In the genomic region with DNA sequence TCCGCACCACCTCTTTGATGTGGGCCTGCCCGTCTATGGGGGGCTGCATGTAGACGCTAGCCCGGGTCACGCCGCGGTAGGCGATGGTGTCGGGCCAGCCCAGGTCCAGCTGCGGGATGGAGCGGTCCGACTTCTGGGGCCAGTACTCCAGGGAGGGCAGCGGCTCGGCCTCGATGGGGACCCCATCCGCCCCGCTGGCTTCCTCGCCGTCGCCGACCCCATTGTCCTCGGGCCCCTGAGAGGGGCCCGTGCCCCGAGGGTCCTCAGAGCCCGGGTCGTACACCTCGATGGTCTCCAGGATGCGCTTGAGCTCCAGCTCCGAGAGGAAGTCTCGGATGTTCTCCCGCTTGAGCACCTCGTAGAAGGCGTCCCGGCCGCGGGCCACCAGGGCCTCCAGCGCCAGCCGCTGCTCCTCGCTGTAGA, we compare ENCODE assay signal across 8 cellular contexts. TPM values are rescaled to one million over a fixed set of nuclear protein-coding genes. Genes with fewer than 3 reads are reported as not detected.
DNase-seq lines count a peak whose midpoint lies in the region; ATAC-seq and TF ChIP-seq lines count a peak whose summit lies in the region.

No MANE protein-coding gene starts in this region.

- no peak for DNase-seq in CD8-positive, alpha-beta T cell
- DNase-seq in PC-9, result no peak
- no peak for DNase-seq in epithelial cell of prostate (ENCODE audit: low read depth, low spot score)
- DNase-seq in ovary, result no peak
- DNase-seq in stimulated activated CD4-positive, alpha-beta T cell treated with anti-CD3 and anti-CD28 coated beads, Interleukin-4, amount 100 ng/mL, for 1 hour, result no peak
- DNase-seq in activated gamma-delta T cell treated with Interleukin-2 at 50 U/mL for 16 hours, result no peak

- H3K36me3 Mint-ChIP-seq in CD8-positive, alpha-beta T cell, result peaks cover 4% of the 10 kb centered on the region

- POLR2A ChIA-PET in CD8-positive, alpha-beta T cell (lab: Charles Lee), result interaction anchor here (1.4 to 1.5 kb wide), 2 partner anchors 9 to 11 kb away, joined by 4 to 5 read pairs; no protein-coding TSS in a partner anchor
- POLR2A ChIA-PET in PC-9 (lab: Charles Lee; ENCODE audit: unreplicated experiment), result interaction anchor here (0.6 to 1.0 kb wide), 3 partner anchors 34 to 146 kb away, joined by 3 to 9 read pairs (median 5); no protein-coding TSS in a partner anchor

- peaks cover 51% of the 10 kb centered on the region for H3K79me2 ChIP-seq in PC-9 (ENCODE audit: low read depth)

- H3F3A ChIP-seq in PC-9 (ENCODE audit: insufficient read depth, low read depth), result peaks cover 20% of the 10 kb centered on the region; the same call in 1 of the 2 replicates

- peak overlapping the region; percentile 49 for H3K27ac Mint-ChIP-seq in CD8-positive, alpha-beta T cell

- H3K4me3 ChIP-seq in CD8-positive, alpha-beta T cell (ENCODE audit: low read depth, low read length), result peak overlapping the region; percentile 55
- H3K4me3 ChIP-seq in PC-9 (peak overlapping the region; percentile 88), ovary (peak overlapping the region; percentile 64)

- H3K4me1 Mint-ChIP-seq in CD8-positive, alpha-beta T cell (ENCODE audit: low read depth), result peaks cover 30% of the 10 kb centered on the region

- no peak for TF ChIP-seq EP300 in ovary (IDR thresholded peaks at IDR 0.05)

- H3K27me3 Mint-ChIP-seq in CD8-positive, alpha-beta T cell (ENCODE audit: low read depth), result no peaks in the 10 kb centered on the region

- CTCF ChIA-PET in CD8-positive, alpha-beta T cell (lab: Charles Lee), result interaction anchor here (0.6 kb wide), 1 partner anchor 42 kb away, joined by 3 read pairs; no protein-coding TSS in a partner anchor
- CTCF ChIA-PET in PC-9 (lab: Charles Lee), result no interaction called here

- intact Hi-C loops in CD8-positive, alpha-beta T cell (cut with DNase I, micrococcal nuclease), result no loop called here
- intact Hi-C loops in PC-9 (cut with micrococcal nuclease; ENCODE audit: unreplicated experiment) (loop anchor here (5.0 kb wide), 1 partner anchor 146 kb away; a partner anchor contains a TSS), ovary (cut with DNase I) (no loop called here)

- no peak overlapping the region; the same call in 1 of the 2 replicates for H2AFZ ChIP-seq in PC-9

- no peaks in the 10 kb centered on the region for H3K36me3 ChIP-seq in CD8-positive, alpha-beta T cell (ENCODE audit: insufficient read depth, low read length)
- peaks cover 20% of the 10 kb centered on the region; the same call in 1 of the 2 replicates for H3K36me3 ChIP-seq in PC-9 (ENCODE audit: low read depth)
- H3K36me3 ChIP-seq in ovary, result no peaks in the 10 kb centered on the region

- no TSS peak for BruUV-seq in PC-9 (replicated peaks; lab: Mats Ljungman, UMichigan)

- H4K20me1 ChIP-seq in PC-9 (ENCODE audit: insufficient read depth), result peaks cover 53% of the 10 kb centered on the region

- H3K4me2 ChIP-seq in PC-9, result peak overlapping the region; percentile 98

- TF ChIP-seq CTCF in CD8-positive, alpha-beta T cell (IDR thresholded peaks at IDR 0.05), result no peak
- TF ChIP-seq CTCF in PC-9 (conservative IDR thresholded peaks at IDR 0.05) (no peak), ovary (IDR thresholded peaks at IDR 0.05) (no peak)

- no peak for ATAC-seq in CD8-positive, alpha-beta T cell
- ATAC-seq in GM18520 (IDR thresholded peaks at IDR 0.05; ENCODE audit: unreplicated experiment) (no peak), HG03457 (IDR thresholded peaks at IDR 0.05; ENCODE audit: unreplicated experiment) (no peak)

- TF ChIP-seq POLR2A in ovary (IDR thresholded peaks at IDR 0.05), result no peak

- WGBS in ovary, 3 donors, result 48 to 69% (median 65%) methylated on average over 37 to 39 of the region's 39 CpGs

- H3K27me3 ChIP-seq in CD8-positive, alpha-beta T cell (ENCODE audit: insufficient read depth, low read length), result no peaks in the 10 kb centered on the region
- no peaks in the 10 kb centered on the region for H3K27me3 ChIP-seq in PC-9 (ENCODE audit: insufficient read depth, low read depth)
- H3K27me3 ChIP-seq in ovary, result no peaks in the 10 kb centered on the region

- H3K4me3 Mint-ChIP-seq in CD8-positive, alpha-beta T cell, result peak overlapping the region; percentile 92

- H3K9me3 ChIP-seq in CD8-positive, alpha-beta T cell (ENCODE audit: low read length), result no peaks in the 10 kb centered on the region
- H3K9me3 ChIP-seq in PC-9 (ENCODE audit: insufficient read depth, low read depth), result no peaks in the 10 kb centered on the region
- H3K9me3 ChIP-seq in ovary, result no peaks in the 10 kb centered on the region

- no peaks in the 10 kb centered on the region for H3K9me2 ChIP-seq in PC-9 (ENCODE audit: insufficient read depth)

- H3K27ac ChIP-seq in CD8-positive, alpha-beta T cell (ENCODE audit: low read depth, low read length), result no peak overlapping the region
- no peak overlapping the region for H3K27ac ChIP-seq in PC-9
- H3K27ac ChIP-seq in epithelial cell of prostate, result peak overlapping the region; percentile 94
- H3K27ac ChIP-seq in ovary, result no peak overlapping the region

- peaks cover 30% of the 10 kb centered on the region for H3K4me1 ChIP-seq in CD8-positive, alpha-beta T cell (ENCODE audit: insufficient read depth, low read length)
- H3K4me1 ChIP-seq in PC-9 (replicated peaks; ENCODE audit: insufficient read depth) (peaks cover 37% of the 10 kb centered on the region), ovary (ENCODE audit: insufficient read depth) (no peaks in the 10 kb centered on the region)

- no peaks in the 10 kb centered on the region for H3K9me3 Mint-ChIP-seq in CD8-positive, alpha-beta T cell

RNA-seq across cellular contexts. Expression of a gene that starts 1.0 kb away (rescaled TPM):
- 1 to 10 TPM; 3.5 to 4.1 TPM for total RNA-seq in CD8-positive, alpha-beta T cell
- 30.2 and 30.4 TPM in 2 replicates for total RNA-seq in PC-9 (2021)
- 1 to 10 TPM; 2.1 to 5.1 (median 2.6) TPM for total RNA-seq in ovary
- 1 to 10 TPM in 1 of 2 donors, under 1 TPM in 1; 0.93 to 1.3 TPM for polyA plus RNA-seq in ovary

RNA-seq across cellular contexts. Expression of a gene that starts 43.2 kb away (rescaled TPM):
- total RNA-seq in CD8-positive, alpha-beta T cell, result 10 to 100 TPM; 15.8 to 18.3 TPM
- total RNA-seq in PC-9 (2021), result 0.48 and 0.93 TPM in 2 replicates
- total RNA-seq in ovary, result 1 to 10 TPM in 6 of 7 donors, under 1 TPM in 1; 0.61 to 5.7 (median 2.5) TPM
- polyA plus RNA-seq in ovary, result 1 to 10 TPM; 1.9 to 7.2 TPM

RNA-seq across cellular contexts. Expression of a gene that starts 51.6 kb away (rescaled TPM):
- not detected for total RNA-seq in CD8-positive, alpha-beta T cell
- total RNA-seq in PC-9 (2021), result 0.08 and 0.17 TPM in 2 replicates
- total RNA-seq in ovary, result under 1 TPM in 3 of 7 donors, not detected in 4; 0.05 to 0.38 (median 0.12) TPM
- polyA plus RNA-seq in ovary, result under 1 TPM in 1 of 2 donors, not detected in 1; 0.18 TPM
